ENCODE assay signal across 8 cellular contexts in genomic region chr14:89040080-89040437, GRCh38.
DNase-seq lines count a peak whose midpoint lies in the region; ATAC-seq and TF ChIP-seq lines count a peak whose summit lies in the region.

No MANE protein-coding gene starts in this region.

- no peak overlapping the region for H2BK12ac ChIP-seq in neuronal stem cell (ENCODE audit: low read length)

- H3K9ac ChIP-seq in neuronal stem cell (ENCODE audit: low read depth, low read length, poor library complexity), result no peak overlapping the region

- H3K27me3 Mint-ChIP-seq in CD8-positive, alpha-beta T cell (ENCODE audit: low read depth), result peaks cover 34% of the 10 kb centered on the region
- H3K27me3 Mint-ChIP-seq in activated T-helper 2 cell treated with anti-CD3 and anti-CD28 coated beads, Interferon-gamma antibody, Interleukin-2, Interleukin-4, amounts not matched to agents 10 μg/mL and 5 μg/mL and 100 μg/mL, durations not matched to agents 14 hours and 24 hours and 36 hours (ENCODE audit: low read depth), result peaks cover 36% of the 10 kb centered on the region
- H3K27me3 Mint-ChIP-seq in CD8-positive, alpha-beta memory T cell, result peaks cover 23 to 48% of the 10 kb centered on the region in 2 donors

- H2AFZ ChIP-seq in neuronal stem cell (ENCODE audit: low read length), result peak overlapping the region; percentile 90

- H3K4me1 ChIP-seq in CD8-positive, alpha-beta T cell (ENCODE audit: insufficient read depth, low read length), result peaks cover 7% of the 10 kb centered on the region
- H3K4me1 ChIP-seq in adrenal gland (replicated peaks in 1 of 2) (peaks cover 8 to 9% of the 10 kb centered on the region in 2 donors), neuronal stem cell (ENCODE audit: control insufficient read depth in 2 of 2, insufficient read depth in 1 of 2, low read depth in 1 of 2, low read length in 2 of 2) (peaks cover 0 to 4% of the 10 kb centered on the region in 2 donors)
- H3K4me1 ChIP-seq in CD8-positive, alpha-beta memory T cell (ENCODE audit: insufficient read depth, low read length), result peaks cover 5% of the 10 kb centered on the region

- no peak for TF ChIP-seq POLR2A in adrenal gland (IDR thresholded peaks at IDR 0.05)

- H3K36me3 ChIP-seq in CD8-positive, alpha-beta T cell (ENCODE audit: insufficient read depth, low read length), result no peaks in the 10 kb centered on the region
- H3K36me3 ChIP-seq in adrenal gland (replicated peaks in 1 of 2) (no peaks in the 10 kb centered on the region), neuronal stem cell (replicated peaks in 1 of 2; ENCODE audit: control insufficient read depth in 2 of 2, insufficient read depth in 2 of 2, low read length in 2 of 2) (no peaks in the 10 kb centered on the region)
- H3K36me3 ChIP-seq in CD8-positive, alpha-beta memory T cell (ENCODE audit: insufficient read depth, low read length), result no peaks in the 10 kb centered on the region

- H3K14ac ChIP-seq in neuronal stem cell (ENCODE audit: low read length), result no peak overlapping the region

- H2BK15ac ChIP-seq in neuronal stem cell (ENCODE audit: low read length), result no peak overlapping the region

- ATAC-seq in CD8-positive, alpha-beta T cell, result no peak
- peak; percentile 23 for ATAC-seq in HG02571 (IDR thresholded peaks at IDR 0.05; ENCODE audit: unreplicated experiment)

- H2BK120ac ChIP-seq in neuronal stem cell (ENCODE audit: low read depth, low read length), result no peak overlapping the region

- no peak overlapping the region for H3K27ac ChIP-seq in CD8-positive, alpha-beta T cell (ENCODE audit: low read depth, low read length)
- peak overlapping the region in 3 of 5 donors; percentile 69 to 94 (median 91) for H3K27ac ChIP-seq in adrenal gland
- H3K27ac ChIP-seq in neuronal stem cell (replicated peaks; ENCODE audit: low read length), result no peak overlapping the region
- H3K27ac ChIP-seq in CD8-positive, alpha-beta memory T cell (ENCODE audit: low read depth, low read length), result no peak overlapping the region

- H3K79me1 ChIP-seq in neuronal stem cell (ENCODE audit: low read depth, low read length), result no peaks in the 10 kb centered on the region

- H3K36me3 Mint-ChIP-seq in CD8-positive, alpha-beta T cell, result no peaks in the 10 kb centered on the region
- H3K36me3 Mint-ChIP-seq in activated T-helper 2 cell treated with anti-CD3 and anti-CD28 coated beads, Interferon-gamma antibody, Interleukin-2, Interleukin-4, amounts not matched to agents 10 μg/mL and 5 μg/mL and 100 μg/mL, durations not matched to agents 14 hours and 24 hours and 36 hours (ENCODE audit: low read depth), result no peaks in the 10 kb centered on the region
- peaks cover 0 to 8% (median 1%) of the 10 kb centered on the region in 3 donors for H3K36me3 Mint-ChIP-seq in CD8-positive, alpha-beta memory T cell

- POLR2A ChIA-PET in CD8-positive, alpha-beta T cell (lab: Charles Lee), result no interaction called here
- POLR2A ChIA-PET in CD8-positive, alpha-beta memory T cell (lab: Charles Lee), result no interaction called here

- H3K9me3 Mint-ChIP-seq in CD8-positive, alpha-beta T cell, result peaks cover 3% of the 10 kb centered on the region
- H3K9me3 Mint-ChIP-seq in activated T-helper 2 cell treated with anti-CD3 and anti-CD28 coated beads, Interferon-gamma antibody, Interleukin-2, Interleukin-4, amounts not matched to agents 10 μg/mL and 5 μg/mL and 100 μg/mL, durations not matched to agents 14 hours and 24 hours and 36 hours, result peaks cover 9% of the 10 kb centered on the region
- peaks cover 0 to 15% (median 0%) of the 10 kb centered on the region in 5 donors for H3K9me3 Mint-ChIP-seq in CD8-positive, alpha-beta memory T cell

- H3K23ac ChIP-seq in neuronal stem cell (ENCODE audit: low read depth, low read length, poor library complexity), result no peak overlapping the region

- no peak overlapping the region for H3K4ac ChIP-seq in neuronal stem cell (ENCODE audit: low read length)

- H3K27ac Mint-ChIP-seq in CD8-positive, alpha-beta T cell, result no peak overlapping the region
- H3K27ac Mint-ChIP-seq in activated T-helper 2 cell treated with anti-CD3 and anti-CD28 coated beads, Interferon-gamma antibody, Interleukin-2, Interleukin-4, amounts not matched to agents 10 μg/mL and 5 μg/mL and 100 μg/mL, durations not matched to agents 14 hours and 24 hours and 36 hours, result no peak overlapping the region
- peak overlapping the region in 1 of 8 donors; percentile 15 for H3K27ac Mint-ChIP-seq in CD8-positive, alpha-beta memory T cell

- no peak for DNase-seq in CD8-positive, alpha-beta T cell
- DNase-seq in adrenal gland (no peak), neuronal stem cell (ENCODE audit: low spot score) (no peak), DMS79 (lab: John Stamatoyannopoulos, UW) (no peak), NCI-H510A (lab: John Stamatoyannopoulos, UW) (no peak)
- DNase-seq in activated T-helper 2 cell treated with anti-CD3 and anti-CD28 coated beads, Interferon-gamma antibody, Interleukin-2, Interleukin-4, amounts not matched to agents 10 μg/mL and 5 μg/mL and 100 μg/mL, durations not matched to agents 14 hours and 24 hours and 36 hours (ENCODE audit: low spot score), result no peak
- no peak for DNase-seq in CD8-positive, alpha-beta memory T cell

- H3K4me1 Mint-ChIP-seq in CD8-positive, alpha-beta T cell (ENCODE audit: low read depth), result peaks cover 7% of the 10 kb centered on the region
- peaks cover 1% of the 10 kb centered on the region for H3K4me1 Mint-ChIP-seq in activated T-helper 2 cell treated with anti-CD3 and anti-CD28 coated beads, Interferon-gamma antibody, Interleukin-2, Interleukin-4, amounts not matched to agents 10 μg/mL and 5 μg/mL and 100 μg/mL, durations not matched to agents 14 hours and 24 hours and 36 hours (ENCODE audit: low read depth)
- H3K4me1 Mint-ChIP-seq in CD8-positive, alpha-beta memory T cell, result peaks cover 6 to 8% (median 7%) of the 10 kb centered on the region in 3 donors

- H3K4me3 ChIP-seq in CD8-positive, alpha-beta T cell (ENCODE audit: low read depth, low read length), result no peak overlapping the region
- no peak overlapping the region for H3K4me3 ChIP-seq in adrenal gland
- H3K4me3 ChIP-seq in neuronal stem cell (ENCODE audit: low read length in 2 of 2), result no peak overlapping the region
- no peak overlapping the region for H3K4me3 ChIP-seq in CD8-positive, alpha-beta memory T cell (ENCODE audit: low read length)

- no peaks in the 10 kb centered on the region for H3K27me3 ChIP-seq in CD8-positive, alpha-beta T cell (ENCODE audit: insufficient read depth, low read length)
- H3K27me3 ChIP-seq in adrenal gland (no peaks in the 10 kb centered on the region), neuronal stem cell (ENCODE audit: control insufficient read depth in 3 of 3, insufficient read depth in 3 of 3, low read depth in 1 of 3, low read length in 3 of 3) (no peaks in the 10 kb centered on the region)
- peaks cover 4% of the 10 kb centered on the region for H3K27me3 ChIP-seq in CD8-positive, alpha-beta memory T cell (ENCODE audit: insufficient read depth, low read length, poor library complexity, severe bottlenecking)

- no peak for TF ChIP-seq CTCF in CD8-positive, alpha-beta T cell (IDR thresholded peaks at IDR 0.05)
- TF ChIP-seq CTCF in adrenal gland (IDR thresholded peaks at IDR 0.05), result no peak

- no peak overlapping the region for H2AK5ac ChIP-seq in neuronal stem cell (ENCODE audit: low read depth, low read length)

- H3K18ac ChIP-seq in neuronal stem cell (ENCODE audit: low read length), result no peak overlapping the region

- CTCF ChIA-PET in CD8-positive, alpha-beta T cell (lab: Charles Lee), result interaction anchor here (0.6 to 4.8 kb wide), 16 partner anchors 9 to 881 kb away, joined by 3 to 63 read pairs (median 4); no protein-coding TSS in a partner anchor
- CTCF ChIA-PET in CD8-positive, alpha-beta memory T cell (lab: Charles Lee), result interaction anchor here (4.0 kb wide), 1 partner anchor 874 kb away, joined by 16 read pairs; no protein-coding TSS in a partner anchor

- H3K9me3 ChIP-seq in CD8-positive, alpha-beta T cell (ENCODE audit: low read length), result no peaks in the 10 kb centered on the region
- H3K9me3 ChIP-seq in adrenal gland (replicated peaks in 1 of 3), result no peaks in the 10 kb centered on the region
- peaks cover 0 to 3% of the 10 kb centered on the region in 2 donors for H3K9me3 ChIP-seq in neuronal stem cell (replicated peaks in 1 of 2; ENCODE audit: control insufficient read depth in 2 of 2, insufficient read depth in 1 of 2, low read depth in 1 of 2, low read length in 2 of 2)
- H3K9me3 ChIP-seq in CD8-positive, alpha-beta memory T cell (ENCODE audit: low read length), result no peaks in the 10 kb centered on the region

- peak overlapping the region; percentile 4 for H3K4me3 Mint-ChIP-seq in CD8-positive, alpha-beta T cell
- no peak overlapping the region for H3K4me3 Mint-ChIP-seq in activated T-helper 2 cell treated with anti-CD3 and anti-CD28 coated beads, Interferon-gamma antibody, Interleukin-2, Interleukin-4, amounts not matched to agents 10 μg/mL and 5 μg/mL and 100 μg/mL, durations not matched to agents 14 hours and 24 hours and 36 hours (ENCODE audit: low read depth)
- peak overlapping the region in 1 of 7 donors; percentile 66 for H3K4me3 Mint-ChIP-seq in CD8-positive, alpha-beta memory T cell

- WGBS in adrenal gland, 4 donors, result 36 to 47% (median 43%) methylated on average over 5 of the region's 5 CpGs
- no CpG with 5 or more reads among the region's 5 CpGs for WGBS in neuronal stem cell (ENCODE audit: extremely low coverage in 2 of 2, insufficient read length in 2 of 2, insufficient replicate concordance in 1 of 2), 2 donors

- no peak overlapping the region for H2BK5ac ChIP-seq in neuronal stem cell (ENCODE audit: low read length)

- no peak overlapping the region for H3K4me2 ChIP-seq in neuronal stem cell (ENCODE audit: insufficient read depth, low read length, poor library complexity, severe bottlenecking)

- H4K8ac ChIP-seq in neuronal stem cell (ENCODE audit: low read depth, low read length), result no peak overlapping the region

- no peak overlapping the region for H4K91ac ChIP-seq in neuronal stem cell (ENCODE audit: low read depth, low read length, poor library complexity)

- intact Hi-C loops in CD8-positive, alpha-beta T cell (cut with DNase I, micrococcal nuclease), result loop anchor here (1.0 to 10.0 kb wide), 7 partner anchors 375 to 875 kb away; partner anchors contain the start of gene FOXN3 (in 1 of the 2)
- intact Hi-C loops in adrenal gland (cut with DNase I), result loop anchor here in 1 of 2 donors (10.0 kb wide), 1 partner anchor 195 kb away; no protein-coding TSS in a partner anchor
- intact Hi-C loops in activated T-helper 2 cell treated with anti-CD3 and anti-CD28 coated beads, Interferon-gamma antibody, Interleukin-2, Interleukin-4, amounts not matched to agents 10 μg/mL and 5 μg/mL and 100 μg/mL, durations not matched to agents 14 hours and 24 hours and 36 hours (cut with micrococcal nuclease), result loop anchor here (1.0 to 10.0 kb wide), 4 partner anchors 377 to 875 kb away; partner anchors contain the start of gene FOXN3

Comparison
In these comparisons a context has a peak if more than half of its experiments do, and no peak if none do; other contexts are left out.
1. H3K27ac ChIP-seq: peak in adrenal gland (3 of 5); none in CD8-positive, alpha-beta T cell (single experiment), neuronal stem cell (single experiment) and CD8-positive, alpha-beta memory T cell (single experiment).